12 cellular contexts compared by ENCODE assay signal in the genomic region with DNA sequence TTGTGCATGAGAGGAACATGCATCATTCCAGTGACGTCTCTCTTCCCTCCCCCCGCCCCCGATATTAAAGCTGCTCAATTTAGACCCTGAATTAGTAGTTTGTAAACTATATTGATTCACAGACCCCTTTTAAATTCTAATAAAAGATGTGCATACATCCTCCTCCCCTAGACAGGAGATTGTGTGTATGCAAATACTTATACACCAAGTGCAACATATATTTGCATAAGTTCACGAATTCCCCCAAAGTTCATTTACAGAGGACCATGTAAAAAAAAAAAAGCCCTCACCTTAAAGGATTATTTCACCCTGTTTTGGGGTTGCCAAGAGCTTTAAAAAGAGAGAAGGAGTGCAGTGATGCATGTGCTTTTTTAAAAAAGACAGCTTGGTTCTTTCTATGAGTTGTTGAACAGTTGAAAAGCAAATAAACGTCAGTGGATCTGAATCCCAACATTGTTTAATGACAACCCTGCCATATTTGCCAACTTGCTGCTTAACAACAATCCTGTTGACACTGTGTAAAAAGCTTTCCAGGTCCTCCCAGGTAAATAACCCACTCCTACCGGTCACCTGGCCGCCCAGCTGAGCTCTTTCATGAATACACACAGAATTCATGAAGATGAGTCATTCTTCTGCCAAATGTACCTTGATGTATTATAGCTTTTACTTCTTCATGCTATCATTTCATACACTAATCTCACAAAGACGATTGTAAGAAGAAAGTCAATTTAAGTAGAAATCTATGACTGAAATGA.
A peak's percentile ranks its signal among the peaks of the same experiment; 100 is the strongest.
DNase-seq lines count a peak whose midpoint lies in the region; ATAC-seq and TF ChIP-seq lines count a peak whose summit lies in the region.
"Had no signal": no experiment of that assay in that cellular context is flagged by ENCODE, and none has a peak within 500 bp of the region (broad histone marks: within the 10 kb centered on the region; RNA-seq: fewer than 3 reads in every experiment).

No MANE protein-coding gene starts in this region.

- H3K27me3 ChIP-seq in right lobe of liver = no peaks in the 10 kb centered on the region
- H3K27me3 ChIP-seq: BLaER1 had no signal

- intact Hi-C loops in right lobe of liver (cut with DNase I) = no loop called here

- 25% methylated on average over 8 of the region's 8 CpGs for WGBS in right lobe of liver (ENCODE audit: insufficient coverage, low coverage, low lambda C conversion rate, missing lambda C conversion rate)

- peaks cover 4% of the 10 kb centered on the region for H3K9me3 Mint-ChIP-seq in WTC11
- H3K9me3 Mint-ChIP-seq: activated naive CD8-positive, alpha-beta T cell treated with anti-CD3 and anti-CD28 coated beads, Interleukin-2, amount 10 ng/mL, durations not matched to agents 7 days and 5 days had no signal

- no peaks in the 10 kb centered on the region for H3K36me3 Mint-ChIP-seq in WTC11
- H3K36me3 Mint-ChIP-seq: activated naive CD8-positive, alpha-beta T cell treated with anti-CD3 and anti-CD28 coated beads, Interleukin-2, amount 10 ng/mL, durations not matched to agents 7 days and 5 days had no signal

- H3K4me1 ChIP-seq in right lobe of liver = peaks cover 0 to 7% (median 0%) of the 10 kb centered on the region in 4 donors
- H3K4me1 ChIP-seq: BLaER1, SJSA1 had no signal

- no peaks in the 10 kb centered on the region for H3K27me3 Mint-ChIP-seq in WTC11 (ENCODE audit: low read depth)

- in situ Hi-C loops in ACHN (cut with HindIII; ENCODE audit: low pct_ligation_motif_present, low pct_unique_long_range_greater_than_20kb, low sequenced_read_pairs) = no loop called here

- H3K36me3 ChIP-seq in right lobe of liver = no peaks in the 10 kb centered on the region
- H3K36me3 ChIP-seq: BLaER1, SJSA1 had no signal

- peak overlapping the region; percentile 43; the same call in 1 of the 2 replicates for H3K4me3 Mint-ChIP-seq in WTC11
- H3K4me3 Mint-ChIP-seq: activated naive CD8-positive, alpha-beta T cell treated with anti-CD3 and anti-CD28 coated beads, Interleukin-2, amount 10 ng/mL, durations not matched to agents 7 days and 5 days had no signal

- no peak for TF ChIP-seq POLR2A in right lobe of liver (IDR thresholded peaks at IDR 0.05)

- H3K4me1 Mint-ChIP-seq in WTC11 = peaks cover 62% of the 10 kb centered on the region
- H3K4me1 Mint-ChIP-seq: activated naive CD8-positive, alpha-beta T cell treated with anti-CD3 and anti-CD28 coated beads, Interleukin-2, amount 10 ng/mL, durations not matched to agents 7 days and 5 days had no signal

- CTCF ChIA-PET in WTC11 (lab: Charles Lee) = interaction anchor here (0.9 to 1.1 kb wide), 2 partner anchors 165 to 213 kb away, joined by 4 to 5 read pairs; no protein-coding TSS in a partner anchor

- no peak overlapping the region for H3K27ac ChIP-seq in right lobe of liver
- H3K27ac ChIP-seq: BLaER1, SJSA1 had no signal

- POLR2A ChIA-PET in WTC11 (lab: Charles Lee) = interaction anchor here (1.3 kb wide), 1 partner anchor 18 kb away, joined by 5 read pairs; no protein-coding TSS in a partner anchor

- H3K4me3 ChIP-seq in right lobe of liver = no peak overlapping the region
- H3K4me3 ChIP-seq: BLaER1, SJSA1 had no signal

- no peak for TF ChIP-seq CTCF in WTC11 (IDR thresholded peaks at IDR 0.05)
- TF ChIP-seq CTCF in right lobe of liver (IDR thresholded peaks at IDR 0.05) = no peak

- no peaks in the 10 kb centered on the region for H3K9me3 ChIP-seq in right lobe of liver
- H3K9me3 ChIP-seq: BLaER1, SJSA1 had no signal

- peak overlapping the region; percentile 71; the same call in 1 of the 2 replicates for H3K27ac Mint-ChIP-seq in WTC11
- H3K27ac Mint-ChIP-seq: activated naive CD8-positive, alpha-beta T cell treated with anti-CD3 and anti-CD28 coated beads, Interleukin-2, amount 10 ng/mL, durations not matched to agents 7 days and 5 days had no signal

- DNase-seq in DMS53 treated with DMSO at 0.1 percent for 48 hours (lab: John Stamatoyannopoulos, UW; ENCODE audit: unreplicated experiment) = peak; percentile 95
- DNase-seq in NCI-H2029 treated with DMSO at 0.1 percent for 48 hours (lab: John Stamatoyannopoulos, UW) = peak; percentile 88
- DNase-seq in WTC11 (ENCODE audit: low spot score) = peak; percentile 17
- DNase-seq in right lobe of liver = peak in 2 of 3 donors; percentile 78 to 82
- no peak for DNase-seq in ACHN
- no peak for DNase-seq in stimulated activated CD4-positive, alpha-beta T cell treated with anti-CD3 and anti-CD28 coated beads, Interleukin-4, amount 100 ng/mL, for 4 hours
- DNase-seq in NCI-H524 (lab: John Stamatoyannopoulos, UW) = no peak
- no peak for DNase-seq in Kasumi-1 (lab: John Stamatoyannopoulos, UW)
- DNase-seq: activated CD4-positive, alpha-beta T cell treated with anti-CD3 and anti-CD28 coated beads, Interleukin-2, amount 50 U/mL, for 4 hours; activated naive CD8-positive, alpha-beta T cell treated with anti-CD3 and anti-CD28 coated beads, Interleukin-2, amount 10 ng/mL, durations not matched to agents 7 days and 5 days had no signal

- ATAC-seq in WTC11 = no peak
- ATAC-seq in right lobe of liver = peak; percentile 49 to 95 (median 72)

TF ChIP-seq in WTC11, 78 proteins besides CTCF, POLR2A, EP300 and RAD21 (continues in another document):
- no peak for TF ChIP-seq JUN (CRISPR knock-in tag; IDR thresholded peaks at IDR 0.05)
- no peak for TF ChIP-seq KAT7 (CRISPR knock-in tag; IDR thresholded peaks at IDR 0.05; ENCODE audit: borderline replicate concordance)
- TF ChIP-seq, protein P1, sequence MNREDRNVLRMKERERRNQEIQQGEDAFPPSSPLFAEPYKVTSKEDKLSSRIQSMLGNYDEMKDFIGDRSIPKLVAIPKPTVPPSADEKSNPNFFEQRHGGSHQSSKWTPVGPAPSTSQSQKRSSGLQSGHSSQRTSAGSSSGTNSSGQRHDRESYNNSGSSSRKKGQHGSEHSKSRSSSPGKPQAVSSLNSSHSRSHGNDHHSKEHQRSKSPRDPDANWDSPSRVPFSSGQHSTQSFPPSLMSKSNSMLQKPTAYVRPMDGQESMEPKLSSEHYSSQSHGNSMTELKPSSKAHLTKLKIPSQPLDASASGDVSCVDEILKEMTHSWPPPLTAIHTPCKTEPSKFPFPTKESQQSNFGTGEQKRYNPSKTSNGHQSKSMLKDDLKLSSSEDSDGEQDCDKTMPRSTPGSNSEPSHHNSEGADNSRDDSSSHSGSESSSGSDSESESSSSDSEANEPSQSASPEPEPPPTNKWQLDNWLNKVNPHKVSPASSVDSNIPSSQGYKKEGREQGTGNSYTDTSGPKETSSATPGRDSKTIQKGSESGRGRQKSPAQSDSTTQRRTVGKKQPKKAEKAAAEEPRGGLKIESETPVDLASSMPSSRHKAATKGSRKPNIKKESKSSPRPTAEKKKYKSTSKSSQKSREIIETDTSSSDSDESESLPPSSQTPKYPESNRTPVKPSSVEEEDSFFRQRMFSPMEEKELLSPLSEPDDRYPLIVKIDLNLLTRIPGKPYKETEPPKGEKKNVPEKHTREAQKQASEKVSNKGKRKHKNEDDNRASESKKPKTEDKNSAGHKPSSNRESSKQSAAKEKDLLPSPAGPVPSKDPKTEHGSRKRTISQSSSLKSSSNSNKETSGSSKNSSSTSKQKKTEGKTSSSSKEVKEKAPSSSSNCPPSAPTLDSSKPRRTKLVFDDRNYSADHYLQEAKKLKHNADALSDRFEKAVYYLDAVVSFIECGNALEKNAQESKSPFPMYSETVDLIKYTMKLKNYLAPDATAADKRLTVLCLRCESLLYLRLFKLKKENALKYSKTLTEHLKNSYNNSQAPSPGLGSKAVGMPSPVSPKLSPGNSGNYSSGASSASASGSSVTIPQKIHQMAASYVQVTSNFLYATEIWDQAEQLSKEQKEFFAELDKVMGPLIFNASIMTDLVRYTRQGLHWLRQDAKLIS (CRISPR knock-in tag; IDR thresholded peaks at IDR 0.05; ENCODE audit: borderline replicate concordance) = no peak
- no peak for TF ChIP-seq ZNF121 (CRISPR knock-in tag; IDR thresholded peaks at IDR 0.05)
- TF ChIP-seq, protein P2, sequence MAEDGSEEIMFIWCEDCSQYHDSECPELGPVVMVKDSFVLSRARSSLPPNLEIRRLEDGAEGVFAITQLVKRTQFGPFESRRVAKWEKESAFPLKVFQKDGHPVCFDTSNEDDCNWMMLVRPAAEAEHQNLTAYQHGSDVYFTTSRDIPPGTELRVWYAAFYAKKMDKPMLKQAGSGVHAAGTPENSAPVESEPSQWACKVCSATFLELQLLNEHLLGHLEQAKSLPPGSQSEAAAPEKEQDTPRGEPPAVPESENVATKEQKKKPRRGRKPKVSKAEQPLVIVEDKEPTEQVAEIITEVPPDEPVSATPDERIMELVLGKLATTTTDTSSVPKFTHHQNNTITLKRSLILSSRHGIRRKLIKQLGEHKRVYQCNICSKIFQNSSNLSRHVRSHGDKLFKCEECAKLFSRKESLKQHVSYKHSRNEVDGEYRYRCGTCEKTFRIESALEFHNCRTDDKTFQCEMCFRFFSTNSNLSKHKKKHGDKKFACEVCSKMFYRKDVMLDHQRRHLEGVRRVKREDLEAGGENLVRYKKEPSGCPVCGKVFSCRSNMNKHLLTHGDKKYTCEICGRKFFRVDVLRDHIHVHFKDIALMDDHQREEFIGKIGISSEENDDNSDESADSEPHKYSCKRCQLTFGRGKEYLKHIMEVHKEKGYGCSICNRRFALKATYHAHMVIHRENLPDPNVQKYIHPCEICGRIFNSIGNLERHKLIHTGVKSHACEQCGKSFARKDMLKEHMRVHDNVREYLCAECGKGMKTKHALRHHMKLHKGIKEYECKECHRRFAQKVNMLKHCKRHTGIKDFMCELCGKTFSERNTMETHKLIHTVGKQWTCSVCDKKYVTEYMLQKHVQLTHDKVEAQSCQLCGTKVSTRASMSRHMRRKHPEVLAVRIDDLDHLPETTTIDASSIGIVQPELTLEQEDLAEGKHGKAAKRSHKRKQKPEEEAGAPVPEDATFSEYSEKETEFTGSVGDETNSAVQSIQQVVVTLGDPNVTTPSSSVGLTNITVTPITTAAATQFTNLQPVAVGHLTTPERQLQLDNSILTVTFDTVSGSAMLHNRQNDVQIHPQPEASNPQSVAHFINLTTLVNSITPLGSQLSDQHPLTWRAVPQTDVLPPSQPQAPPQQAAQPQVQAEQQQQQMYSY (CRISPR knock-in tag; IDR thresholded peaks at IDR 0.05) = no peak
- TF ChIP-seq, protein P3, sequence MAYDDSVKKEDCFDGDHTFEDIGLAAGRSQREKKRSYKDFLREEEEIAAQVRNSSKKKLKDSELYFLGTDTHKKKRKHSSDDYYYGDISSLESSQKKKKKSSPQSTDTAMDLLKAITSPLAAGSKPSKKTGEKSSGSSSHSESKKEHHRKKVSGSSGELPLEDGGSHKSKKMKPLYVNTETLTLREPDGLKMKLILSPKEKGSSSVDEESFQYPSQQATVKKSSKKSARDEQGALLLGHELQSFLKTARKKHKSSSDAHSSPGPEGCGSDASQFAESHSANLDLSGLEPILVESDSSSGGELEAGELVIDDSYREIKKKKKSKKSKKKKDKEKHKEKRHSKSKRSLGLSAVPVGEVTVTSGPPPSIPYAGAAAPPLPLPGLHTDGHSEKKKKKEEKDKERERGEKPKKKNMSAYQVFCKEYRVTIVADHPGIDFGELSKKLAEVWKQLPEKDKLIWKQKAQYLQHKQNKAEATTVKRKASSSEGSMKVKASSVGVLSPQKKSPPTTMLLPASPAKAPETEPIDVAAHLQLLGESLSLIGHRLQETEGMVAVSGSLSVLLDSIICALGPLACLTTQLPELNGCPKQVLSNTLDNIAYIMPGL (CRISPR knock-in tag; IDR thresholded peaks at IDR 0.05) = no peak
- TF ChIP-seq MXD4 (CRISPR knock-in tag; IDR thresholded peaks at IDR 0.05; ENCODE audit: borderline replicate concordance) = no peak

Comparison
In these comparisons a context has a peak if more than half of its experiments do, and no peak if none do; other contexts are left out.
1. DNase-seq: peak in DMS53 treated with DMSO at 0.1 percent for 48 hours (single experiment), NCI-H2029 treated with DMSO at 0.1 percent for 48 hours (single experiment), WTC11 (single experiment) and right lobe of liver (2 of 3); none in ACHN (single experiment), stimulated activated CD4-positive, alpha-beta T cell treated with anti-CD3 and anti-CD28 coated beads, Interleukin-4, amount 100 ng/mL, for 4 hours (0 of 2), NCI-H524 (0 of 2) and Kasumi-1 (0 of 2).